In genomic region chr13:62704795-62705329, GRCh38 we compare ENCODE assay signal across 15 cellular contexts.
"Had no signal": no experiment of that assay in that cellular context is flagged by ENCODE, and none has a peak within 500 bp of the region (broad histone marks: within the 10 kb centered on the region; RNA-seq: fewer than 3 reads in every experiment).

No MANE protein-coding gene starts in this region.

- ATAC-seq: natural killer cell, sciatic nerve had no signal

- H3K4me1 Mint-ChIP-seq: activated naive CD8-positive, alpha-beta T cell treated with anti-CD3 and anti-CD28 coated beads, Interleukin-2, amount 10 ng/mL, durations not matched to agents 7 days and 5 days; central memory CD8-positive, alpha-beta T cell; natural killer cell had no signal

- H3K36me3 Mint-ChIP-seq: activated naive CD8-positive, alpha-beta T cell treated with anti-CD3 and anti-CD28 coated beads, Interleukin-2, amount 10 ng/mL, durations not matched to agents 7 days and 5 days; brain; natural killer cell had no signal

- H3K4me1 ChIP-seq: spleen had no signal

- H3K4me3 Mint-ChIP-seq: activated naive CD8-positive, alpha-beta T cell treated with anti-CD3 and anti-CD28 coated beads, Interleukin-2, amount 10 ng/mL, durations not matched to agents 7 days and 5 days; activated T-helper 1 cell treated with anti-CD3 and anti-CD28 coated beads, Interleukin-12 subunit alpha, Interleukin-12 subunit beta, Interleukin-2, Interleukin-4 antibody, amounts not matched to agents 30 ng/mL and 10 ng/mL and 1 ng/mL, durations not matched to agents 14 hours and 24 hours and 36 hours; brain; central memory CD8-positive, alpha-beta T cell; dendritic cell treated with granulocyte-macrophage colony-stimulating factor and Interleukin-4, amounts not matched to agents 40 ng/mL and 50 ng/mL, for 4 days; natural killer cell had no signal

- H3K27me3 Mint-ChIP-seq: activated naive CD8-positive, alpha-beta T cell treated with anti-CD3 and anti-CD28 coated beads, Interleukin-2, amount 10 ng/mL, durations not matched to agents 7 days and 5 days; central memory CD8-positive, alpha-beta T cell; dendritic cell treated with granulocyte-macrophage colony-stimulating factor and Interleukin-4, amounts not matched to agents 40 ng/mL and 50 ng/mL, for 4 days had no signal

- H3K36me3 ChIP-seq: spleen had no signal

- H3K27me3 ChIP-seq: spleen had no signal

- H3K27ac Mint-ChIP-seq: activated naive CD8-positive, alpha-beta T cell treated with anti-CD3 and anti-CD28 coated beads, Interleukin-2, amount 10 ng/mL, durations not matched to agents 7 days and 5 days; activated T-helper 1 cell treated with anti-CD3 and anti-CD28 coated beads, Interleukin-12 subunit alpha, Interleukin-12 subunit beta, Interleukin-2, Interleukin-4 antibody, amounts not matched to agents 30 ng/mL and 10 ng/mL and 1 ng/mL, durations not matched to agents 14 hours and 24 hours and 36 hours; dendritic cell treated with granulocyte-macrophage colony-stimulating factor and Interleukin-4, amounts not matched to agents 40 ng/mL and 50 ng/mL, for 4 days; natural killer cell had no signal

- H3K27ac ChIP-seq: spleen had no signal

- DNase-seq: activated CD4-positive, alpha-beta T cell treated with anti-CD3 and anti-CD28 coated beads, Interleukin-2, amount 50 U/mL, for 1 hour; activated CD8-positive, alpha-beta memory T cell treated with anti-CD3 and anti-CD28 coated beads for 24 hours; activated naive CD4-positive, alpha-beta T cell; activated naive CD8-positive, alpha-beta T cell treated with anti-CD3 and anti-CD28 coated beads, Interleukin-2, amount 10 ng/mL, durations not matched to agents 7 days and 5 days; effector memory CD4-positive, alpha-beta T cell; foreskin fibroblast; mesendoderm; natural killer cell; occipital lobe; spleen had no signal

- H3K4me3 ChIP-seq: spleen had no signal
